In the genomic region with DNA sequence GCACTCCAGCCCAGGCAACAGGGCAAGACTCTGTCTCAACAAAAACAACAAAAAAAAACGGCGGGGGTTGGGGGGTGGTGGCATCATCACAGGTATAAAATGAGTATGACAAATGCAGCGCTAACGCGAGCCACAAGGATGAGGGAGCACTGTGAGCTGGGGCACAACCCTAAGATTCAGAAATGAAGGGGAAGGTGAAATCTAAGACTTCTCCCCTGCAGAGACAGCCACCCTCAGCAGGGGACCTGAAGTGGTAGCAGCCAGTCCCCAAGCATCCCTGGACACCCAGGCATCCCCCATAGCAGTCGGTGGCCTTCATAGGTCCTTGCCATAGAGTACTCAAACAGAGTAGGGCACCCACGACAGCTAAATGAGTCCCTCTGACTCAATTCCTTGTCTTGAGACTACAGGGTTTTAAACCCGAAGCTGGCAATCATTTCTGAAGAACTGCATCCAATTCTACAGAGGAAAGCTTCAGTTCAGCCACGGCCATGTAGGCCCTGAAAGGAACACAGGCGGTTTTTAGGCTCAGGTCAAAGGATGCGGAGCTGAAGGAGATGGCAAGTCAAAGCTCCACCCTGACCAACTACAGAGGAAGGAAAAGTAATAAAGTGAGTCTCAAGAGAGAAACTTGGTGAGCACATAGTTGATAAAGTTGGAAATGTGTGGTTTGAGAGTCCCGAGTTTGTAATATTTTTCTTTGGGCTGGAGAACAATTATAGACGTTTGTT, we compare ENCODE assay signal across 1 cellular context.
TF ChIP-seq lines count a peak whose summit lies in the region.

No MANE protein-coding gene starts in this region.

TF ChIP-seq in HepG2, 621 proteins besides CTCF, POLR2A, EP300 and RAD21:
- no peak for TF ChIP-seq GATA4 (IDR thresholded peaks at IDR 0.05; ENCODE audit: borderline replicate concordance, low read depth)
- TF ChIP-seq ZNF605 (CRISPR knock-in tag; IDR thresholded peaks at IDR 0.05): no peak
- no peak for TF ChIP-seq ZNF776 (CRISPR knock-in tag; IDR thresholded peaks at IDR 0.05)
- no peak for TF ChIP-seq ZNF253 (CRISPR knock-in tag; IDR thresholded peaks at IDR 0.05; ENCODE audit: borderline replicate concordance)
- TF ChIP-seq KDM1A (CRISPR knock-in tag; IDR thresholded peaks at IDR 0.05): no peak
- TF ChIP-seq SCMH1 (CRISPR knock-in tag; IDR thresholded peaks at IDR 0.05; ENCODE audit: borderline replicate concordance): no peak
- TF ChIP-seq ZNF775 (CRISPR knock-in tag; IDR thresholded peaks at IDR 0.05; ENCODE audit: borderline replicate concordance): no peak
- no peak for TF ChIP-seq ZMAT3 (CRISPR knock-in tag; conservative IDR thresholded peaks at IDR 0.05)
- no peak for TF ChIP-seq GTF3A (CRISPR knock-in tag; conservative IDR thresholded peaks at IDR 0.05)
- no peak for TF ChIP-seq SIX1 (CRISPR knock-in tag; IDR thresholded peaks at IDR 0.05; ENCODE audit: borderline replicate concordance)
- TF ChIP-seq SNAPC2 (CRISPR knock-in tag; IDR thresholded peaks at IDR 0.05): no peak
- TF ChIP-seq DPF2 (CRISPR knock-in tag; IDR thresholded peaks at IDR 0.05; ENCODE audit: borderline replicate concordance, low read depth): no peak
- TF ChIP-seq RELA (CRISPR knock-in tag; IDR thresholded peaks at IDR 0.05): no peak
